ENCODE assay signal across 12 cellular contexts in the genomic region with DNA sequence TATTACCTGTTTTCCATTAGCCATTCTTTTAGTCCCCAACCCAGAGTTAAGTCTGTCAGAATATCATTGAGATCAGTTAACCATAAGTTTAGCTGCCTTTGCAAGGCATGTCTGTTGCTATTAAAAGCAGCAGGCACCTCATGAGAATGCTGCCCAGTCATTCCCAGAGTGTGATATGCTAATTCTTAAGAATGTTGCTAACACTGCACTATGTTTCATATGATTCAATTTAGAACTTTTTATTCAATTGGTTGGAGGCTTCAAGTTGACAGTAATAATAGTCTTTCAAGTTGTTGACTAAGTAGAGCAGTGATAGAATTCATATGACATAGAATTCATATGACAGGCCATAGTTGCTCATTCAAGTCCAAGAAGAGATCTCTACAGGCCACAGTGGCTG.
A peak's percentile ranks its signal among the peaks of the same experiment; 100 is the strongest.
DNase-seq lines count a peak whose midpoint lies in the region; ATAC-seq and TF ChIP-seq lines count a peak whose summit lies in the region.
"Had no signal": no experiment of that assay in that cellular context is flagged by ENCODE, and none has a peak within 500 bp of the region (broad histone marks: within the 10 kb centered on the region; RNA-seq: fewer than 3 reads in every experiment).

No MANE protein-coding gene starts in this region.

- H3K4me3 ChIP-seq in SJCRH30, result no peak overlapping the region
- H3K4me3 ChIP-seq: hepatocyte had no signal

- H3K9me3 Mint-ChIP-seq in activated CD8-positive, alpha-beta T cell treated with anti-CD3 and anti-CD28 coated beads for 36 hours, result peaks cover 18% of the 10 kb centered on the region
- peaks cover 9% of the 10 kb centered on the region for H3K9me3 Mint-ChIP-seq in activated CD8-positive, alpha-beta T cell treated with anti-CD3 and anti-CD28 coated beads, Interleukin-2, amount 10 ng/mL, durations not matched to agents 7 days and 5 days (ENCODE audit: insufficient read depth)
- peaks cover 16% of the 10 kb centered on the region for H3K9me3 Mint-ChIP-seq in activated naive CD8-positive, alpha-beta T cell treated with anti-CD3 and anti-CD28 coated beads for 36 hours

- CTCF ChIA-PET in activated CD8-positive, alpha-beta T cell treated with anti-CD3 and anti-CD28 coated beads for 36 hours (lab: Charles Lee), result no interaction called here
- CTCF ChIA-PET in activated CD8-positive, alpha-beta T cell treated with anti-CD3 and anti-CD28 coated beads, Interleukin-2, amount 10 ng/mL, durations not matched to agents 7 days and 5 days (lab: Charles Lee), result interaction anchor here (1.6 kb wide), 1 partner anchor 11 kb away, joined by 4 read pairs; no protein-coding TSS in a partner anchor

- H3K4me1 ChIP-seq in SJCRH30, result no peaks in the 10 kb centered on the region

- DNase-seq in activated CD8-positive, alpha-beta T cell treated with anti-CD3 and anti-CD28 coated beads for 36 hours, result peak; percentile 66
- no peak for DNase-seq in activated CD8-positive, alpha-beta T cell treated with anti-CD3 and anti-CD28 coated beads, Interleukin-2, amount 10 ng/mL, durations not matched to agents 7 days and 5 days
- DNase-seq in activated naive CD8-positive, alpha-beta T cell treated with anti-CD3 and anti-CD28 coated beads for 36 hours, result peak; percentile 11
- DNase-seq in stimulated activated CD4-positive, alpha-beta T cell treated with anti-CD3 and anti-CD28 coated beads, Interleukin-2, amount 100 ng/mL, for 24 hours, result peak; percentile 24 to 28
- DNase-seq in NCI-H748 (lab: John Stamatoyannopoulos, UW; ENCODE audit: unreplicated experiment) (no peak), inferior parietal cortex (ENCODE audit: extremely low spot score) (no peak), SJCRH30 (no peak)
- DNase-seq: cortex of kidney, NCI-H187 had no signal

- H3K27me3 Mint-ChIP-seq in activated CD8-positive, alpha-beta T cell treated with anti-CD3 and anti-CD28 coated beads for 36 hours, result no peaks in the 10 kb centered on the region
- no peaks in the 10 kb centered on the region for H3K27me3 Mint-ChIP-seq in activated CD8-positive, alpha-beta T cell treated with anti-CD3 and anti-CD28 coated beads, Interleukin-2, amount 10 ng/mL, durations not matched to agents 7 days and 5 days (ENCODE audit: low read depth)
- no peaks in the 10 kb centered on the region for H3K27me3 Mint-ChIP-seq in activated naive CD8-positive, alpha-beta T cell treated with anti-CD3 and anti-CD28 coated beads for 36 hours

- no peaks in the 10 kb centered on the region for H3K9me3 ChIP-seq in SJCRH30 (replicated peaks)

- ATAC-seq in activated CD8-positive, alpha-beta T cell treated with anti-CD3 and anti-CD28 coated beads for 36 hours, result peak; percentile 94
- ATAC-seq in activated CD8-positive, alpha-beta T cell treated with anti-CD3 and anti-CD28 coated beads, Interleukin-2, amount 10 ng/mL, durations not matched to agents 7 days and 5 days, result no peak
- peak; percentile 68 for ATAC-seq in HG02852 (IDR thresholded peaks at IDR 0.05; ENCODE audit: unreplicated experiment)
- ATAC-seq: Right ventricle myocardium inferior had no signal

- H3K36me3 Mint-ChIP-seq in activated CD8-positive, alpha-beta T cell treated with anti-CD3 and anti-CD28 coated beads for 36 hours (ENCODE audit: low read depth), result peaks cover 24% of the 10 kb centered on the region
- peaks cover 44% of the 10 kb centered on the region for H3K36me3 Mint-ChIP-seq in activated CD8-positive, alpha-beta T cell treated with anti-CD3 and anti-CD28 coated beads, Interleukin-2, amount 10 ng/mL, durations not matched to agents 7 days and 5 days (ENCODE audit: low read depth)
- peaks cover 39% of the 10 kb centered on the region for H3K36me3 Mint-ChIP-seq in activated naive CD8-positive, alpha-beta T cell treated with anti-CD3 and anti-CD28 coated beads for 36 hours

- H3K36me3 ChIP-seq in SJCRH30, result no peaks in the 10 kb centered on the region

- TF ChIP-seq CTCF in activated CD8-positive, alpha-beta T cell treated with anti-CD3 and anti-CD28 coated beads for 36 hours (IDR thresholded peaks at IDR 0.05), result no peak

- no peaks in the 10 kb centered on the region for H3K27me3 ChIP-seq in SJCRH30
- H3K27me3 ChIP-seq: hepatocyte had no signal

- POLR2A ChIA-PET in activated CD8-positive, alpha-beta T cell treated with anti-CD3 and anti-CD28 coated beads for 36 hours (lab: Charles Lee), result interaction anchor here (0.6 kb wide), 1 partner anchor 45 kb away, joined by 3 read pairs; no protein-coding TSS in a partner anchor
- POLR2A ChIA-PET in activated CD8-positive, alpha-beta T cell treated with anti-CD3 and anti-CD28 coated beads, Interleukin-2, amount 10 ng/mL, durations not matched to agents 7 days and 5 days (lab: Charles Lee), result no interaction called here

- intact Hi-C loops in activated CD8-positive, alpha-beta T cell treated with anti-CD3 and anti-CD28 coated beads for 36 hours (cut with micrococcal nuclease), result no loop called here

- H3K27ac ChIP-seq in SJCRH30, result no peak overlapping the region
- H3K27ac ChIP-seq: hepatocyte had no signal

- H3K4me1 Mint-ChIP-seq in activated CD8-positive, alpha-beta T cell treated with anti-CD3 and anti-CD28 coated beads for 36 hours (ENCODE audit: low read depth), result peaks cover 16% of the 10 kb centered on the region
- peaks cover 7% of the 10 kb centered on the region for H3K4me1 Mint-ChIP-seq in activated CD8-positive, alpha-beta T cell treated with anti-CD3 and anti-CD28 coated beads, Interleukin-2, amount 10 ng/mL, durations not matched to agents 7 days and 5 days (ENCODE audit: low read depth)
- H3K4me1 Mint-ChIP-seq in activated naive CD8-positive, alpha-beta T cell treated with anti-CD3 and anti-CD28 coated beads for 36 hours, result peaks cover 14% of the 10 kb centered on the region

- H3K27ac Mint-ChIP-seq in activated CD8-positive, alpha-beta T cell treated with anti-CD3 and anti-CD28 coated beads for 36 hours, result peak overlapping the region; percentile 79
- no peak overlapping the region for H3K27ac Mint-ChIP-seq in activated CD8-positive, alpha-beta T cell treated with anti-CD3 and anti-CD28 coated beads, Interleukin-2, amount 10 ng/mL, durations not matched to agents 7 days and 5 days
- H3K27ac Mint-ChIP-seq in activated naive CD8-positive, alpha-beta T cell treated with anti-CD3 and anti-CD28 coated beads for 36 hours, result no peak overlapping the region

- no peak overlapping the region for H3K4me3 Mint-ChIP-seq in activated CD8-positive, alpha-beta T cell treated with anti-CD3 and anti-CD28 coated beads for 36 hours
- no peak overlapping the region for H3K4me3 Mint-ChIP-seq in activated CD8-positive, alpha-beta T cell treated with anti-CD3 and anti-CD28 coated beads, Interleukin-2, amount 10 ng/mL, durations not matched to agents 7 days and 5 days
- no peak overlapping the region for H3K4me3 Mint-ChIP-seq in activated naive CD8-positive, alpha-beta T cell treated with anti-CD3 and anti-CD28 coated beads for 36 hours

Comparison
In these comparisons a context has a peak if more than half of its experiments do, and no peak if none do; other contexts are left out.
1. DNase-seq: peak in activated CD8-positive, alpha-beta T cell treated with anti-CD3 and anti-CD28 coated beads for 36 hours (single experiment), activated naive CD8-positive, alpha-beta T cell treated with anti-CD3 and anti-CD28 coated beads for 36 hours (single experiment) and stimulated activated CD4-positive, alpha-beta T cell treated with anti-CD3 and anti-CD28 coated beads, Interleukin-2, amount 100 ng/mL, for 24 hours (2 of 2); none in activated CD8-positive, alpha-beta T cell treated with anti-CD3 and anti-CD28 coated beads, Interleukin-2, amount 10 ng/mL, durations not matched to agents 7 days and 5 days (single experiment), NCI-H748 (single experiment), inferior parietal cortex (single experiment) and SJCRH30 (0 of 2).